In the genomic region with DNA sequence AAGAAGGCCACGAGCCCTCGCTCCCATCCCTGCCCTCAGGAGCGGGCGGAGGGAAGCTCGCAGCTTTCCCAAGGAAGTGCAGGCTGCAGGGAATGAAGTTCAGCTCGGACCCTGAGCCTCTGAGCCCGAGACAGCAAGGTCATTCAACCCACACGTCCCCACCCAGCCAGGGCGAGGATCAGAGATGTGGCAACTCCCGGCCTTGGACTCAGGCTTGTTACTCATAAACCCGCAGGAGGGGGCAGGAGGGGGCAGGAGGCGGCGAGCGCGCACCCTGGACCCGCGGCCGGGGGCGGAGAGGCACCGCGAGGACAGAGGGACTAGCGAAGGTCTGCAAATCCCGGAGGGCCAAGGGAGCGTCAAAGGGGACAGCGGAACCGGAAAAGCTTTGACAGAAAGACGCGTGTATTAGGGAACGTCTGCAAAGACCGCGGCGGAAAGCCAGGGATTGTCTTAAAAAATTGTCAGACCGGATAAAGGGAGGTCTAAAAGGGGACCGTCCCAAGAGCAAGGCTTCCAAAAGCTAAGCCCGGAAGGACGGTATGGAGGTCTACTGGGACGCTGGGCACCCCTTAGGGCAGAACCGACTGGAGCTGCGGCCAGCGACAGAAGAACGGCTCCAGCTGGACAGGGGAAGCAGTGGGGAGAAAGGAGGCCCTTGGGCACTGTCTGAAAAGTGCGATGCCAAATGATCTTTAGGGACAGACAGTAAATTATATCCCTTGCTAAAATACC, we compare ENCODE assay signal across 1 cellular context.
A peak's percentile ranks its signal among the peaks of the same experiment; 100 is the strongest.
TF ChIP-seq lines count a peak whose summit lies in the region.

No MANE protein-coding gene starts in this region.

TF ChIP-seq in K562, 482 proteins besides CTCF, POLR2A, EP300 and RAD21 (continued from another document and continues in another):
- TF ChIP-seq, protein P1, sequence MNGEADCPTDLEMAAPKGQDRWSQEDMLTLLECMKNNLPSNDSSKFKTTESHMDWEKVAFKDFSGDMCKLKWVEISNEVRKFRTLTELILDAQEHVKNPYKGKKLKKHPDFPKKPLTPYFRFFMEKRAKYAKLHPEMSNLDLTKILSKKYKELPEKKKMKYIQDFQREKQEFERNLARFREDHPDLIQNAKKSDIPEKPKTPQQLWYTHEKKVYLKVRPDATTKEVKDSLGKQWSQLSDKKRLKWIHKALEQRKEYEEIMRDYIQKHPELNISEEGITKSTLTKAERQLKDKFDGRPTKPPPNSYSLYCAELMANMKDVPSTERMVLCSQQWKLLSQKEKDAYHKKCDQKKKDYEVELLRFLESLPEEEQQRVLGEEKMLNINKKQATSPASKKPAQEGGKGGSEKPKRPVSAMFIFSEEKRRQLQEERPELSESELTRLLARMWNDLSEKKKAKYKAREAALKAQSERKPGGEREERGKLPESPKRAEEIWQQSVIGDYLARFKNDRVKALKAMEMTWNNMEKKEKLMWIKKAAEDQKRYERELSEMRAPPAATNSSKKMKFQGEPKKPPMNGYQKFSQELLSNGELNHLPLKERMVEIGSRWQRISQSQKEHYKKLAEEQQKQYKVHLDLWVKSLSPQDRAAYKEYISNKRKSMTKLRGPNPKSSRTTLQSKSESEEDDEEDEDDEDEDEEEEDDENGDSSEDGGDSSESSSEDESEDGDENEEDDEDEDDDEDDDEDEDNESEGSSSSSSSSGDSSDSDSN (IDR thresholded peaks at IDR 0.05; ENCODE audit: borderline replicate concordance in 1 of 2, low read depth in 2 of 2, low read length in 2 of 2): peak in 1 of 2 experiments; percentile 46; a peak in 1 of 4 replicates
- TF ChIP-seq ZNF766 (CRISPR knock-in tag; conservative IDR thresholded peaks at IDR 0.05): peak; percentile 46; the same call in 1 of the 2 replicates
- no peak for TF ChIP-seq GATAD2A (IDR thresholded peaks at IDR 0.05)
- TF ChIP-seq, protein P2, sequence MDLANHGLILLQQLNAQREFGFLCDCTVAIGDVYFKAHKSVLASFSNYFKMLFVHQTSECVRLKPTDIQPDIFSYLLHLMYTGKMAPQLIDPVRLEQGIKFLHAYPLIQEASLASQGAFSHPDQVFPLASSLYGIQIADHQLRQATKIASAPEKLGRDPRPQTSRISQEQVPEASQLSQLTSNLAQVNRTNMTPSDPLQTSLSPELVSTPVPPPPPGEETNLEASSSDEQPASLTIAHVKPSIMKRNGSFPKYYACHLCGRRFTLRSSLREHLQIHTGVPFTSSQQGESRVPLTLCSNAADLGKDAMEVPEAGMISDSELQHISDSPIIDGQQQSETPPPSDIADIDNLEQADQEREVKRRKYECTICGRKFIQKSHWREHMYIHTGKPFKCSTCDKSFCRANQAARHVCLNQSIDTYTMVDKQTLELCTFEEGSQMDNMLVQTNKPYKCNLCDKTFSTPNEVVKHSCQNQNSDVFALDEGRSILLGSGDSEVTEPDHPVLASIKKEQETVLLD (IDR thresholded peaks at IDR 0.05): no peak
- TF ChIP-seq, protein P3, sequence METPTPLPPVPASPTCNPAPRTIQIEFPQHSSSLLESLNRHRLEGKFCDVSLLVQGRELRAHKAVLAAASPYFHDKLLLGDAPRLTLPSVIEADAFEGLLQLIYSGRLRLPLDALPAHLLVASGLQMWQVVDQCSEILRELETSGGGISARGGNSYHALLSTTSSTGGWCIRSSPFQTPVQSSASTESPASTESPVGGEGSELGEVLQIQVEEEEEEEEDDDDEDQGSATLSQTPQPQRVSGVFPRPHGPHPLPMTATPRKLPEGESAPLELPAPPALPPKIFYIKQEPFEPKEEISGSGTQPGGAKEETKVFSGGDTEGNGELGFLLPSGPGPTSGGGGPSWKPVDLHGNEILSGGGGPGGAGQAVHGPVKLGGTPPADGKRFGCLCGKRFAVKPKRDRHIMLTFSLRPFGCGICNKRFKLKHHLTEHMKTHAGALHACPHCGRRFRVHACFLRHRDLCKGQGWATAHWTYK (CRISPR knock-in tag; IDR thresholded peaks at IDR 0.05): 0 out of 2 replicates have a peak, but pooled peaks have one; percentile 36
- TF ChIP-seq, protein P4, sequence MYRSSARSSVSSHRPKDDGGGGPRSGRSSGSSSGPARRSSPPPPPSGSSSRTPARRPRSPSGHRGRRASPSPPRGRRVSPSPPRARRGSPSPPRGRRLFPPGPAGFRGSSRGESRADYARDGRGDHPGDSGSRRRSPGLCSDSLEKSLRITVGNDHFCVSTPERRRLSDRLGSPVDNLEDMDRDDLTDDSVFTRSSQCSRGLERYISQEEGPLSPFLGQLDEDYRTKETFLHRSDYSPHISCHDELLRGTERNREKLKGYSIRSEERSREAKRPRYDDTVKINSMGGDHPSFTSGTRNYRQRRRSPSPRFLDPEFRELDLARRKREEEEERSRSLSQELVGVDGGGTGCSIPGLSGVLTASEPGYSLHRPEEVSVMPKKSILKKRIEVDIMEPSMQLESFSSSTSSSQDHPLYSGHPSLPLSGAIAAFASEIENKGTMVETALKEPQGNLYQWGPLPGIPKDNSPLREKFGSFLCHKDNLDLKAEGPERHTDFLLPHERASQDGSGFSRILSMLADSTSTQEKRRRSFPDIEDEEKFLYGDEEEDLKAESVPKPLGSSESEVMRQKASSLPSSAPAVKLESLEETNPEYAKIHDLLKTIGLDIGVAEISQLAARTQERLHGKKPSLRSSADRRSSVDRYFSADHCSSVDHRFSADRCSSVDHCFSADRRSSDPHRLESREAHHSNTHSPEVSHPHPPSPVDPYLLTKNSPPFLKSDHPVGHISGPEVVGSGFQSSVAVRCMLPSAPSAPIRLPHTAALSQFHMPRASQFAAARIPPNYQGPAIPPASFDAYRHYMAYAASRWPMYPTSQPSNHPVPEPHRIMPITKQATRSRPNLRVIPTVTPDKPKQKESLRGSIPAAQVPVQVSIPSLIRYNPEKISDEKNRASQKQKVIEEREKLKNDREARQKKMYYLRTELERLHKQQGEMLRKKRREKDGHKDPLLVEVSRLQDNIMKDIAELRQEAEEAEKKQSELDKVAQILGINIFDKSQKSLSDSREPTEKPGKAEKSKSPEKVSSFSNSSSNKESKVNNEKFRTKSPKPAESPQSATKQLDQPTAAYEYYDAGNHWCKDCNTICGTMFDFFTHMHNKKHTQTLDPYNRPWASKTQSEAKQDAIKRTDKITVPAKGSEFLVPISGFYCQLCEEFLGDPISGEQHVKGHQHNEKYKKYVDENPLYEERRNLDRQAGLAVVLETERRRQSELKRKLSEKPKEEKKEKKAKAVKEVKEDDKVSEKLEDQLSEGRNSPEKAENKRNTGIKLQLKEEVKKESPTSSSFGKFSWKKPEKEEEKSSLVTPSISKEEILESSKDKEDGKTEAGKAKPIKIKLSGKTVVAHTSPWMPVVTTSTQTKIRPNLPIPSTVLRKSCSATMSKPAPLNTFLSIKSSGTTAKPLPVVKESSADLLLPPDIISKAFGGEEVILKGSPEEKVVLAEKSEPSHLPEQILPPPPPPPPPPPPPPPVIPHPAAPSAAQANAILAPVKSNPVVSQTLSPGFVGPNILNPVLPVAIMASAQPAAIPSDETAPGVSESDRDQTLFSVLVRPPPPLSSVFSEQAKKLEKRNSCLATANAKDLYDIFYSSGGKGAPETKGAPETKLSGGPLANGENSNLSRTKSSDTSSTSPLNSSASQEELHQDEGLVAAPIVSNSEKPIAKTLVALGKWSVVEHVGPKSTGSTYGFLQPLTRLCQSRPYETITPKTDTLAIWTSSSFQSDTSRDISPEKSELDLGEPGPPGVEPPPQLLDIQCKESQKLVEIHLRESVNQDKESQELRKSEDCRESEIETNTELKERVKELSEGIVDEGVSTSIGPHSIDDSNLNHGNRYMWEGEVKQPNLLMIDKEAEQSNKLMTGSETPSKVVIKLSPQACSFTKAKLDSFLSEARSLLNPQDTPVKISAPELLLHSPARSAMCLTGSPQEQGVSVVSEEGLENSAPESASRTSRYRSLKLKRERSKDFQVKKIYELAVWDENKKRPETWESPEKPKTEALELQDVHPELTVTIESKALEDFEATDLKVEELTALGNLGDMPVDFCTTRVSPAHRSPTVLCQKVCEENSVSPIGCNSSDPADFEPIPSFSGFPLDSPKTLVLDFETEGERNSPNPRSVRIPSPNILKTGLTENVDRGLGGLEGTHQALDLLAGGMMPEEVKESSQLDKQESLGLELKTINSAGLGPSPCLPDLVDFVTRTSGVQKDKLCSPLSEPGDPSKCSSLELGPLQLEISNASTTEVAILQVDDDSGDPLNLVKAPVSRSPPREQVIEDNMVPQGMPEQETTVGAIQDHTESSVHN (IDR thresholded peaks at IDR 0.05; ENCODE audit: borderline replicate concordance in 1 of 2, low read depth in 1 of 2): no peak
- TF ChIP-seq, protein P5, sequence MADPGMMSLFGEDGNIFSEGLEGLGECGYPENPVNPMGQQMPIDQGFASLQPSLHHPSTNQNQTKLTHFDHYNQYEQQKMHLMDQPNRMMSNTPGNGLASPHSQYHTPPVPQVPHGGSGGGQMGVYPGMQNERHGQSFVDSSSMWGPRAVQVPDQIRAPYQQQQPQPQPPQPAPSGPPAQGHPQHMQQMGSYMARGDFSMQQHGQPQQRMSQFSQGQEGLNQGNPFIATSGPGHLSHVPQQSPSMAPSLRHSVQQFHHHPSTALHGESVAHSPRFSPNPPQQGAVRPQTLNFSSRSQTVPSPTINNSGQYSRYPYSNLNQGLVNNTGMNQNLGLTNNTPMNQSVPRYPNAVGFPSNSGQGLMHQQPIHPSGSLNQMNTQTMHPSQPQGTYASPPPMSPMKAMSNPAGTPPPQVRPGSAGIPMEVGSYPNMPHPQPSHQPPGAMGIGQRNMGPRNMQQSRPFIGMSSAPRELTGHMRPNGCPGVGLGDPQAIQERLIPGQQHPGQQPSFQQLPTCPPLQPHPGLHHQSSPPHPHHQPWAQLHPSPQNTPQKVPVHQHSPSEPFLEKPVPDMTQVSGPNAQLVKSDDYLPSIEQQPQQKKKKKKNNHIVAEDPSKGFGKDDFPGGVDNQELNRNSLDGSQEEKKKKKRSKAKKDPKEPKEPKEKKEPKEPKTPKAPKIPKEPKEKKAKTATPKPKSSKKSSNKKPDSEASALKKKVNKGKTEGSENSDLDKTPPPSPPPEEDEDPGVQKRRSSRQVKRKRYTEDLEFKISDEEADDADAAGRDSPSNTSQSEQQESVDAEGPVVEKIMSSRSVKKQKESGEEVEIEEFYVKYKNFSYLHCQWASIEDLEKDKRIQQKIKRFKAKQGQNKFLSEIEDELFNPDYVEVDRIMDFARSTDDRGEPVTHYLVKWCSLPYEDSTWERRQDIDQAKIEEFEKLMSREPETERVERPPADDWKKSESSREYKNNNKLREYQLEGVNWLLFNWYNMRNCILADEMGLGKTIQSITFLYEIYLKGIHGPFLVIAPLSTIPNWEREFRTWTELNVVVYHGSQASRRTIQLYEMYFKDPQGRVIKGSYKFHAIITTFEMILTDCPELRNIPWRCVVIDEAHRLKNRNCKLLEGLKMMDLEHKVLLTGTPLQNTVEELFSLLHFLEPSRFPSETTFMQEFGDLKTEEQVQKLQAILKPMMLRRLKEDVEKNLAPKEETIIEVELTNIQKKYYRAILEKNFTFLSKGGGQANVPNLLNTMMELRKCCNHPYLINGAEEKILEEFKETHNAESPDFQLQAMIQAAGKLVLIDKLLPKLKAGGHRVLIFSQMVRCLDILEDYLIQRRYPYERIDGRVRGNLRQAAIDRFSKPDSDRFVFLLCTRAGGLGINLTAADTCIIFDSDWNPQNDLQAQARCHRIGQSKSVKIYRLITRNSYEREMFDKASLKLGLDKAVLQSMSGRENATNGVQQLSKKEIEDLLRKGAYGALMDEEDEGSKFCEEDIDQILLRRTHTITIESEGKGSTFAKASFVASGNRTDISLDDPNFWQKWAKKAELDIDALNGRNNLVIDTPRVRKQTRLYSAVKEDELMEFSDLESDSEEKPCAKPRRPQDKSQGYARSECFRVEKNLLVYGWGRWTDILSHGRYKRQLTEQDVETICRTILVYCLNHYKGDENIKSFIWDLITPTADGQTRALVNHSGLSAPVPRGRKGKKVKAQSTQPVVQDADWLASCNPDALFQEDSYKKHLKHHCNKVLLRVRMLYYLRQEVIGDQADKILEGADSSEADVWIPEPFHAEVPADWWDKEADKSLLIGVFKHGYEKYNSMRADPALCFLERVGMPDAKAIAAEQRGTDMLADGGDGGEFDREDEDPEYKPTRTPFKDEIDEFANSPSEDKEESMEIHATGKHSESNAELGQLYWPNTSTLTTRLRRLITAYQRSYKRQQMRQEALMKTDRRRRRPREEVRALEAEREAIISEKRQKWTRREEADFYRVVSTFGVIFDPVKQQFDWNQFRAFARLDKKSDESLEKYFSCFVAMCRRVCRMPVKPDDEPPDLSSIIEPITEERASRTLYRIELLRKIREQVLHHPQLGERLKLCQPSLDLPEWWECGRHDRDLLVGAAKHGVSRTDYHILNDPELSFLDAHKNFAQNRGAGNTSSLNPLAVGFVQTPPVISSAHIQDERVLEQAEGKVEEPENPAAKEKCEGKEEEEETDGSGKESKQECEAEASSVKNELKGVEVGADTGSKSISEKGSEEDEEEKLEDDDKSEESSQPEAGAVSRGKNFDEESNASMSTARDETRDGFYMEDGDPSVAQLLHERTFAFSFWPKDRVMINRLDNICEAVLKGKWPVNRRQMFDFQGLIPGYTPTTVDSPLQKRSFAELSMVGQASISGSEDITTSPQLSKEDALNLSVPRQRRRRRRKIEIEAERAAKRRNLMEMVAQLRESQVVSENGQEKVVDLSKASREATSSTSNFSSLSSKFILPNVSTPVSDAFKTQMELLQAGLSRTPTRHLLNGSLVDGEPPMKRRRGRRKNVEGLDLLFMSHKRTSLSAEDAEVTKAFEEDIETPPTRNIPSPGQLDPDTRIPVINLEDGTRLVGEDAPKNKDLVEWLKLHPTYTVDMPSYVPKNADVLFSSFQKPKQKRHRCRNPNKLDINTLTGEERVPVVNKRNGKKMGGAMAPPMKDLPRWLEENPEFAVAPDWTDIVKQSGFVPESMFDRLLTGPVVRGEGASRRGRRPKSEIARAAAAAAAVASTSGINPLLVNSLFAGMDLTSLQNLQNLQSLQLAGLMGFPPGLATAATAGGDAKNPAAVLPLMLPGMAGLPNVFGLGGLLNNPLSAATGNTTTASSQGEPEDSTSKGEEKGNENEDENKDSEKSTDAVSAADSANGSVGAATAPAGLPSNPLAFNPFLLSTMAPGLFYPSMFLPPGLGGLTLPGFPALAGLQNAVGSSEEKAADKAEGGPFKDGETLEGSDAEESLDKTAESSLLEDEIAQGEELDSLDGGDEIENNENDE (IDR thresholded peaks at IDR 0.05; ENCODE audit: low read depth, low read length): no peak
- peak; percentile 65 for TF ChIP-seq POLR2B (IDR thresholded peaks at IDR 0.05; ENCODE audit: low read depth, partially characterized antibody)
- TF ChIP-seq ZFPM2 (CRISPR knock-in tag; IDR thresholded peaks at IDR 0.05): no peak
- TF ChIP-seq, protein P6, sequence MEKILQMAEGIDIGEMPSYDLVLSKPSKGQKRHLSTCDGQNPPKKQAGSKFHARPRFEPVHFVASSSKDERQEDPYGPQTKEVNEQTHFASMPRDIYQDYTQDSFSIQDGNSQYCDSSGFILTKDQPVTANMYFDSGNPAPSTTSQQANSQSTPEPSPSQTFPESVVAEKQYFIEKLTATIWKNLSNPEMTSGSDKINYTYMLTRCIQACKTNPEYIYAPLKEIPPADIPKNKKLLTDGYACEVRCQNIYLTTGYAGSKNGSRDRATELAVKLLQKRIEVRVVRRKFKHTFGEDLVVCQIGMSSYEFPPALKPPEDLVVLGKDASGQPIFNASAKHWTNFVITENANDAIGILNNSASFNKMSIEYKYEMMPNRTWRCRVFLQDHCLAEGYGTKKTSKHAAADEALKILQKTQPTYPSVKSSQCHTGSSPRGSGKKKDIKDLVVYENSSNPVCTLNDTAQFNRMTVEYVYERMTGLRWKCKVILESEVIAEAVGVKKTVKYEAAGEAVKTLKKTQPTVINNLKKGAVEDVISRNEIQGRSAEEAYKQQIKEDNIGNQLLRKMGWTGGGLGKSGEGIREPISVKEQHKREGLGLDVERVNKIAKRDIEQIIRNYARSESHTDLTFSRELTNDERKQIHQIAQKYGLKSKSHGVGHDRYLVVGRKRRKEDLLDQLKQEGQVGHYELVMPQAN (IDR thresholded peaks at IDR 0.05; ENCODE audit: borderline replicate concordance): peak; percentile 69
- no peak; the same call in 1 of the 2 replicates for TF ChIP-seq ELF1 (tag; IDR thresholded peaks at IDR 0.05)
- no peak for TF ChIP-seq ZNF436 (CRISPR knock-in tag; IDR thresholded peaks at IDR 0.05)
- TF ChIP-seq HDAC3 (IDR thresholded peaks at IDR 0.05; ENCODE audit: borderline replicate concordance, partially characterized antibody): no peak
- TF ChIP-seq NFRKB (IDR thresholded peaks at IDR 0.05; ENCODE audit: low read depth): 0 out of 2 replicates have a peak, but pooled peaks have one; percentile 57
